1 cellular context compared by ENCODE assay signal in genomic region chr19:47542030-47542475, GRCh38.
TF ChIP-seq lines count a peak whose summit lies in the region.

No MANE protein-coding gene starts in this region.

TF ChIP-seq in WTC11, 78 proteins besides CTCF, POLR2A, EP300 and RAD21 (continued from another document):
- TF ChIP-seq USF1 (CRISPR knock-in tag; IDR thresholded peaks at IDR 0.05) (no peak), AFF4 (CRISPR knock-in tag; IDR thresholded peaks at IDR 0.05; ENCODE audit: borderline replicate concordance) (no peak), ZNF219 (CRISPR knock-in tag; IDR thresholded peaks at IDR 0.05; ENCODE audit: borderline replicate concordance) (no peak), ZNF121 (CRISPR knock-in tag; IDR thresholded peaks at IDR 0.05) (no peak), EMX1 (CRISPR knock-in tag; IDR thresholded peaks at IDR 0.05) (no peak), TEAD4 (CRISPR knock-in tag; IDR thresholded peaks at IDR 0.05) (no peak), ZNF396 (CRISPR knock-in tag; IDR thresholded peaks at IDR 0.05; ENCODE audit: borderline replicate concordance) (no peak)
- TF ChIP-seq, protein P1, sequence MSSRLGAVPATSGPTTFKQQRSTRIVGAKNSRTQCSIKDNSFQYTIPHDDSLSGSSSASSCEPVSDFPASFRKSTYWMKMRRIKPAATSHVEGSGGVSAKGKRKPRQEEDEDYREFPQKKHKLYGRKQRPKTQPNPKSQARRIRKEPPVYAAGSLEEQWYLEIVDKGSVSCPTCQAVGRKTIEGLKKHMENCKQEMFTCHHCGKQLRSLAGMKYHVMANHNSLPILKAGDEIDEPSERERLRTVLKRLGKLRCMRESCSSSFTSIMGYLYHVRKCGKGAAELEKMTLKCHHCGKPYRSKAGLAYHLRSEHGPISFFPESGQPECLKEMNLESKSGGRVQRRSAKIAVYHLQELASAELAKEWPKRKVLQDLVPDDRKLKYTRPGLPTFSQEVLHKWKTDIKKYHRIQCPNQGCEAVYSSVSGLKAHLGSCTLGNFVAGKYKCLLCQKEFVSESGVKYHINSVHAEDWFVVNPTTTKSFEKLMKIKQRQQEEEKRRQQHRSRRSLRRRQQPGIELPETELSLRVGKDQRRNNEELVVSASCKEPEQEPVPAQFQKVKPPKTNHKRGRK (CRISPR knock-in tag; IDR thresholded peaks at IDR 0.05; ENCODE audit: borderline replicate concordance): no peak
